ENCODE assay signal across 1 cellular context in genomic region chr4:128068927-128069326, GRCh38.
TF ChIP-seq lines count a peak whose summit lies in the region.

No MANE protein-coding gene starts in this region.

TF ChIP-seq in H1, 55 proteins besides CTCF, POLR2A, EP300 and RAD21:
- TF ChIP-seq USF2 (IDR thresholded peaks at IDR 0.05; ENCODE audit: low read length) = no peak
- TF ChIP-seq HDAC6 (IDR thresholded peaks at IDR 0.05; ENCODE audit: low read depth, low read length) = no peak
- TF ChIP-seq TBP (IDR thresholded peaks at IDR 0.05; ENCODE audit: low read depth, low read length) = no peak
- TF ChIP-seq YY1 (IDR thresholded peaks at IDR 0.05; ENCODE audit: low read depth, low read length) = no peak
- no peak for TF ChIP-seq RBBP5 (IDR thresholded peaks at IDR 0.05; ENCODE audit: borderline replicate concordance, low read depth, low read length)
- TF ChIP-seq BCL11A (IDR thresholded peaks at IDR 0.05; ENCODE audit: low read depth in 2 of 2, low read length in 2 of 2) = no peak
- TF ChIP-seq KDM1A (IDR thresholded peaks at IDR 0.05; ENCODE audit: borderline replicate concordance, low read length) = no peak
- no peak for TF ChIP-seq SUZ12 (IDR thresholded peaks at IDR 0.05; ENCODE audit: low read length)
- no peak for TF ChIP-seq ZNF274 (IDR thresholded peaks at IDR 0.05; ENCODE audit: borderline replicate concordance, extremely low read depth, low read length)
- TF ChIP-seq SP4 (IDR thresholded peaks at IDR 0.05; ENCODE audit: low read length) = no peak
- TF ChIP-seq RFX5 (IDR thresholded peaks at IDR 0.05; ENCODE audit: borderline replicate concordance, low read depth, low read length) = no peak
- TF ChIP-seq GABPA (IDR thresholded peaks at IDR 0.05; ENCODE audit: borderline replicate concordance, insufficient read depth, low read length) = no peak
